In the genomic region with DNA sequence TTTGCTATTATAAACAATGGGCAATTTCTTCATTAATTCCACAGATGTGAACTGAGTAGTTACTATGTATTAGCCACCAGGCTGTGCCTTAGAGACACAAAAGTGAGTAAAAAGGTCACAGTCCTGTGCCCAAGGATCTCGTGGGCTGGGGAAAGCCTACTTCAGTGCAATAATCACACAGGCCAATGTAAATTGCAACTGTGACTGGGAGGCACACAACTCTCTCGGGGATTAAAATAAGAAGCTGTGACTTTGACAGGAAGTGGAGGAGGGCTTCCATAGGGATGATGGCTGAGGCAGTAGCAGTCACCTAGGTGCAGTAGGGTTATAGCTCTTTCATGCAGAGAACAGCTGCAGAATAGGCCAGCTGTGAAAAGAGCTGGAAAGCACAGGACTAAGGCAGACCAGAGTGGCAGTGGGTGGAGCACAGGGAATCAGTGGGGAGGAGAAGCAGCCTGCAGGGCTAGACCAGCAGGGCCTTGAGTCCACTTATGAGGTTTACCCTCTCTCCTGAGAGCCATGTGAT, we compare ENCODE assay signal across 9 cellular contexts.
DNase-seq lines count a peak whose midpoint lies in the region; ATAC-seq, FAIRE-seq and TF ChIP-seq lines count a peak whose summit lies in the region.
"Had no signal": no experiment of that assay in that cellular context is flagged by ENCODE, and none has a peak within 500 bp of the region (broad histone marks: within the 10 kb centered on the region; RNA-seq: fewer than 3 reads in every experiment).

No MANE protein-coding gene starts in this region.

- H3K27me3 Mint-ChIP-seq in T-helper 2 cell treated with Interferon-gamma antibody and Interleukin-4, amounts not matched to agents 5 μg/mL and 100 μg/mL, for 36 hours (ENCODE audit: low read depth), result peaks cover 2% of the 10 kb centered on the region

- intact Hi-C loops in posterior cingulate gyrus (cut with DNase I), result no loop called here

- TF ChIP-seq CTCF in D721Med (IDR thresholded peaks at IDR 0.05; ENCODE audit: insufficient read depth, missing control alignments), result peak; percentile 12

- no peaks in the 10 kb centered on the region for H3K36me3 Mint-ChIP-seq in T-helper 2 cell treated with Interferon-gamma antibody and Interleukin-4, amounts not matched to agents 5 μg/mL and 100 μg/mL, for 36 hours (ENCODE audit: low read depth)

- H3K27ac Mint-ChIP-seq in T-helper 2 cell treated with Interferon-gamma antibody and Interleukin-4, amounts not matched to agents 5 μg/mL and 100 μg/mL, for 36 hours, result no peak overlapping the region

- ATAC-seq in GM21447 (IDR thresholded peaks at IDR 0.05; ENCODE audit: unreplicated experiment), result peak; percentile 63

- H3K4me1 Mint-ChIP-seq in T-helper 2 cell treated with Interferon-gamma antibody and Interleukin-4, amounts not matched to agents 5 μg/mL and 100 μg/mL, for 36 hours (ENCODE audit: low read depth), result peaks cover 1% of the 10 kb centered on the region

- no peak overlapping the region for H3K4me3 Mint-ChIP-seq in T-helper 2 cell treated with Interferon-gamma antibody and Interleukin-4, amounts not matched to agents 5 μg/mL and 100 μg/mL, for 36 hours

- no peaks in the 10 kb centered on the region for H3K9me3 Mint-ChIP-seq in T-helper 2 cell treated with Interferon-gamma antibody and Interleukin-4, amounts not matched to agents 5 μg/mL and 100 μg/mL, for 36 hours

- DNase-seq in D721Med (ENCODE audit: insufficient read length, low spot score) (no peak), T follicular helper cell (ENCODE audit: low read depth) (peak; percentile 4), left kidney (ENCODE audit: low read depth, low spot score) (peak; percentile 68), posterior cingulate gyrus (no peak), NCI-H2196 treated with DMSO at 0.1 percent for 48 hours (lab: John Stamatoyannopoulos, UW; ENCODE audit: unreplicated experiment) (no peak), GF-D8 (lab: John Stamatoyannopoulos, UW) (no peak)
- no peak for DNase-seq in T-helper 2 cell treated with Interferon-gamma antibody and Interleukin-4, amounts not matched to agents 5 μg/mL and 100 μg/mL, for 36 hours (ENCODE audit: low spot score)
- DNase-seq: aorta had no signal

- no peak for FAIRE-seq in D721Med (lab: Jason Lieb, UNC)

Comparison
In these comparisons a context has a peak if more than half of its experiments do, and no peak if none do; other contexts are left out.
1. DNase-seq: peak in T follicular helper cell (single experiment) and left kidney (single experiment); none in D721Med (single experiment), posterior cingulate gyrus (0 of 10), T-helper 2 cell treated with Interferon-gamma antibody and Interleukin-4, amounts not matched to agents 5 μg/mL and 100 μg/mL, for 36 hours (single experiment), NCI-H2196 treated with DMSO at 0.1 percent for 48 hours (single experiment) and GF-D8 (single experiment).